18 cellular contexts compared by ENCODE assay signal in genomic region chr15:51322622-51323296, GRCh38. TPM values are rescaled to one million over a fixed set of nuclear protein-coding genes. Genes with fewer than 3 reads are reported as not detected.
DNase-seq lines count a peak whose midpoint lies in the region; ATAC-seq and TF ChIP-seq lines count a peak whose summit lies in the region.
"Had no signal": no experiment of that assay in that cellular context is flagged by ENCODE, and none has a peak within 500 bp of the region (broad histone marks: within the 10 kb centered on the region; RNA-seq: fewer than 3 reads in every experiment).

No MANE protein-coding gene starts in this region.

- H2AFZ ChIP-seq in GM23338 = no peak overlapping the region

- H3K9me2 ChIP-seq in GM23338 (ENCODE audit: insufficient read depth) = peaks cover 4% of the 10 kb centered on the region
- H3K9me2 ChIP-seq: SK-N-SH had no signal

- TF ChIP-seq CTCF in GM23338 (conservative IDR thresholded peaks at IDR 0.05; ENCODE audit: low read depth in 2 of 2) (no peak), GM13976 (IDR thresholded peaks at IDR 0.05; ENCODE audit: borderline replicate concordance, control extremely low read depth, extremely low read depth, insufficient read depth, missing control alignments) (no peak)

- H3K27me3 ChIP-seq in GM23338 (ENCODE audit: insufficient read depth) = no peaks in the 10 kb centered on the region
- H3K27me3 ChIP-seq: BE2C had no signal

- H3K27ac Mint-ChIP-seq in GM23338 = peak overlapping the region; percentile 51
- H3K27ac Mint-ChIP-seq: activated naive CD4-positive, alpha-beta T cell treated with anti-CD3 and anti-CD28 coated beads, Interleukin-2, amount 50 U/mL, for 72 hours had no signal

- H3K9me3 Mint-ChIP-seq in GM23338 = no peaks in the 10 kb centered on the region
- H3K9me3 Mint-ChIP-seq: activated naive CD4-positive, alpha-beta T cell treated with anti-CD3 and anti-CD28 coated beads, Interleukin-2, amount 50 U/mL, for 72 hours; central memory CD8-positive, alpha-beta T cell had no signal

- H3K4me1 ChIP-seq in GM23338 (ENCODE audit: insufficient read depth) = no peaks in the 10 kb centered on the region
- H3K4me1 ChIP-seq: BE2C had no signal

- H4K20me1 ChIP-seq in GM23338 (replicated peaks; ENCODE audit: insufficient read depth) = no peaks in the 10 kb centered on the region

- no peak overlapping the region for H3K4me2 ChIP-seq in GM23338
- H3K4me2 ChIP-seq: SK-N-SH had no signal

- H3K79me2 ChIP-seq in GM23338 (replicated peaks; ENCODE audit: insufficient read depth) = no peaks in the 10 kb centered on the region

- in situ Hi-C loops in GM13976 (cut with MboI; ENCODE audit: low sequenced_read_pairs, unreplicated experiment) = no loop called here

- H3K36me3 ChIP-seq in GM23338 (ENCODE audit: insufficient read depth) = no peaks in the 10 kb centered on the region
- H3K36me3 ChIP-seq: BE2C had no signal

- ATAC-seq in GM23338 (no peak), left ventricle myocardium superior (peak; percentile 85), GM18502 (IDR thresholded peaks at IDR 0.05; ENCODE audit: poor library complexity, unreplicated experiment) (no peak), HG02852 (IDR thresholded peaks at IDR 0.05; ENCODE audit: unreplicated experiment) (no peak)
- ATAC-seq: activated naive CD4-positive, alpha-beta T cell treated with anti-CD3 and anti-CD28 coated beads, Interleukin-2, amount 50 U/mL, for 72 hours had no signal

- no peaks in the 10 kb centered on the region for H3K36me3 Mint-ChIP-seq in GM23338 (ENCODE audit: low read depth)
- H3K36me3 Mint-ChIP-seq: activated naive CD4-positive, alpha-beta T cell treated with anti-CD3 and anti-CD28 coated beads, Interleukin-2, amount 50 U/mL, for 72 hours had no signal

- H3F3A ChIP-seq in GM23338 (replicated peaks; ENCODE audit: low read depth) = no peaks in the 10 kb centered on the region

- no peak for DNase-seq in GM23338 (ENCODE audit: low spot score)
- peak; percentile 15 for DNase-seq in UCSD-AML1 (lab: John Stamatoyannopoulos, UW; ENCODE audit: unreplicated experiment)
- DNase-seq in left ventricle myocardium superior = peak; percentile 72
- peak; percentile 64 for DNase-seq in skeletal muscle cell (ENCODE audit: low read depth)
- no peak for DNase-seq in GM13976 (ENCODE audit: low spot score)
- DNase-seq in NCI-H1694 treated with DMSO at 0.1 percent for 48 hours (lab: John Stamatoyannopoulos, UW) = no peak
- DNase-seq: activated CD4-positive, CD25-positive, alpha-beta regulatory T cell; activated CD8-positive, alpha-beta memory T cell treated with anti-CD3 and anti-CD28 coated beads, Interleukin-2, amount 50 U/mL, for 4 hours; BE2C; DMS79; posterior cingulate gyrus; SK-N-SH; stimulated activated CD4-positive, alpha-beta T cell treated with anti-CD3 and anti-CD28 coated beads, Interleukin-2, amount 100 ng/mL, for 48 hours had no signal

- peaks cover 9% of the 10 kb centered on the region; the same call in 2 of the 3 replicates for H3K4me1 Mint-ChIP-seq in GM23338
- H3K4me1 Mint-ChIP-seq: central memory CD8-positive, alpha-beta T cell had no signal

- H3K27me3 Mint-ChIP-seq in GM23338 (ENCODE audit: insufficient read depth, low read depth, poor library complexity) = no peaks in the 10 kb centered on the region

- H3K4me3 ChIP-seq in GM23338 (no peak overlapping the region), skeletal muscle cell (ENCODE audit: low read depth, low read length) (no peak overlapping the region)

- H3K27ac ChIP-seq in GM23338 (ENCODE audit: low read depth) = no peak overlapping the region

- H3K4me3 Mint-ChIP-seq in GM23338 = no peak overlapping the region
- H3K4me3 Mint-ChIP-seq: central memory CD8-positive, alpha-beta T cell had no signal

- intact Hi-C loops in left ventricle myocardium superior (cut with micrococcal nuclease) = no loop called here

TF ChIP-seq in GM23338, 12 proteins besides CTCF, POLR2A, EP300 and RAD21 (continues in another document):
- TF ChIP-seq EZH2 (IDR thresholded peaks at IDR 0.05; ENCODE audit: low read depth, unreplicated experiment) (no peak), ZNF462 (CRISPR knock-in tag; IDR thresholded peaks at IDR 0.05) (no peak), ZNF331 (CRISPR knock-in tag; IDR thresholded peaks at IDR 0.05; ENCODE audit: low read depth) (no peak), STAT1 (IDR thresholded peaks at IDR 0.05; ENCODE audit: unreplicated experiment) (no peak), ZNF114 (CRISPR knock-in tag; IDR thresholded peaks at IDR 0.05) (no peak), JUNB (IDR thresholded peaks at IDR 0.05; ENCODE audit: unreplicated experiment) (no peak), ETS1 (IDR thresholded peaks at IDR 0.05) (no peak)

RNA-seq across cellular contexts. Expression of gene CYP19A1, which starts 15.6 kb away (rescaled TPM):
- total RNA-seq in GM23338 (2014; rRNA removed; shearing (Covaris generic)) = not detected in 2 replicates
- polyA plus RNA-seq in GM23338 (2016; fragmentation: Nextera tagmentation; extraction: Ambion mirVana) = 0.05 and 0.42 TPM in 2 replicates
- total RNA-seq in left ventricle myocardium superior = 0.55 TPM
- total RNA-seq: epithelial cell of proximal tubule had no signal

RNA-seq across cellular contexts. Expression of gene GLDN, which starts 18.7 kb away (rescaled TPM):
- total RNA-seq in GM23338 (2014; rRNA removed; shearing (Covaris generic)) = 1.2 and 1.5 TPM in 2 replicates
- polyA plus RNA-seq in GM23338 (2016; fragmentation: Nextera tagmentation; extraction: Ambion mirVana) = 0.19 and 0.32 TPM in 2 replicates
- total RNA-seq in left ventricle myocardium superior = 10.8 TPM
- total RNA-seq: activated naive CD4-positive, alpha-beta T cell treated with anti-CD3 and anti-CD28 coated beads, Interleukin-2, amount 50 U/mL, for 72 hours; epithelial cell of proximal tubule had no signal
- polyA plus RNA-seq: SK-N-SH had no signal

Comparison
In these comparisons a context has a peak if more than half of its experiments do, and no peak if none do; other contexts are left out.
1. DNase-seq: peak in UCSD-AML1 (single experiment), left ventricle myocardium superior (single experiment) and skeletal muscle cell (single experiment); none in GM23338 (single experiment), GM13976 (single experiment) and NCI-H1694 treated with DMSO at 0.1 percent for 48 hours (single experiment).